ENCODE assay signal across 8 cellular contexts in genomic region chr20:53899351-53900167, GRCh38.
A peak's percentile ranks its signal among the peaks of the same experiment; 100 is the strongest.
DNase-seq lines count a peak whose midpoint lies in the region; ATAC-seq and TF ChIP-seq lines count a peak whose summit lies in the region.

No MANE protein-coding gene starts in this region.

- no peaks in the 10 kb centered on the region for H3K9me3 ChIP-seq in cardiac muscle cell (ENCODE audit: low read depth)

- no peaks in the 10 kb centered on the region for H3K36me3 Mint-ChIP-seq in activated T-cell treated with anti-CD3 and anti-CD28 coated beads, Interleukin-2, amount 50 U/mL, for 4 hours (ENCODE audit: insufficient read depth)

- peak; percentile 69 for ATAC-seq in GM21360 (IDR thresholded peaks at IDR 0.05; ENCODE audit: unreplicated experiment)
- ATAC-seq in activated T-cell treated with anti-CD3 and anti-CD28 coated beads, Interleukin-2, amount 50 U/mL, for 4 hours: peak; percentile 89 to 94

- H3K36me3 ChIP-seq in cardiac muscle cell: no peaks in the 10 kb centered on the region

- peaks cover 18% of the 10 kb centered on the region for H3K4me1 ChIP-seq in cardiac muscle cell (ENCODE audit: low read depth)

- no peak overlapping the region for H3K4me3 ChIP-seq in cardiac muscle cell

- H3K9me3 Mint-ChIP-seq in activated T-cell treated with anti-CD3 and anti-CD28 coated beads, Interleukin-2, amount 50 U/mL, for 4 hours: no peaks in the 10 kb centered on the region

- no peaks in the 10 kb centered on the region for H3K27me3 ChIP-seq in cardiac muscle cell

- no peak overlapping the region for H3K4me3 Mint-ChIP-seq in activated T-cell treated with anti-CD3 and anti-CD28 coated beads, Interleukin-2, amount 50 U/mL, for 4 hours

- DNase-seq in COLO668 (lab: John Stamatoyannopoulos, UW; ENCODE audit: unreplicated experiment) (peak; percentile 94), HS-5 (ENCODE audit: low read depth) (peak; percentile 100), RPMI8226 (peak; percentile 74), cardiac muscle cell (ENCODE audit: low read depth in 1 of 2, low spot score in 1 of 2) (peak in 1 of 2 donors; percentile 53), GM13977 (ENCODE audit: low spot score) (no peak)
- peak; percentile 75 for DNase-seq in activated T-cell treated with anti-CD3 and anti-CD28 coated beads, Interleukin-2, amount 50 U/mL, for 4 hours
- DNase-seq in stimulated activated CD4-positive, alpha-beta T cell treated with anti-CD3 and anti-CD28 coated beads, Interleukin-1b, Interleukin-23, amount 100 ng/mL, for 48 hours: peak; percentile 87

- TF ChIP-seq CTCF in cardiac muscle cell (IDR thresholded peaks at IDR 0.05; ENCODE audit: low read depth, low read length) (no peak), GM13977 (IDR thresholded peaks at IDR 0.05; ENCODE audit: extremely low read depth, insufficient read depth, missing control alignments) (no peak)

- H3K27ac ChIP-seq in cardiac muscle cell: peak overlapping the region; percentile 5

- H3K4me1 Mint-ChIP-seq in activated T-cell treated with anti-CD3 and anti-CD28 coated beads, Interleukin-2, amount 50 U/mL, for 4 hours (ENCODE audit: low read depth): peaks cover 49% of the 10 kb centered on the region

- in situ Hi-C loops in GM13977 (cut with MboI; ENCODE audit: low pct_unique_long_range_greater_than_20kb, low sequenced_read_pairs, unreplicated experiment): loop anchor here (25.0 kb wide), 1 partner anchor 162 kb away; no protein-coding TSS in a partner anchor

- no peaks in the 10 kb centered on the region for H3K27me3 Mint-ChIP-seq in activated T-cell treated with anti-CD3 and anti-CD28 coated beads, Interleukin-2, amount 50 U/mL, for 4 hours (ENCODE audit: low read depth)
